33 cellular contexts compared by ENCODE assay signal in the genomic region with DNA sequence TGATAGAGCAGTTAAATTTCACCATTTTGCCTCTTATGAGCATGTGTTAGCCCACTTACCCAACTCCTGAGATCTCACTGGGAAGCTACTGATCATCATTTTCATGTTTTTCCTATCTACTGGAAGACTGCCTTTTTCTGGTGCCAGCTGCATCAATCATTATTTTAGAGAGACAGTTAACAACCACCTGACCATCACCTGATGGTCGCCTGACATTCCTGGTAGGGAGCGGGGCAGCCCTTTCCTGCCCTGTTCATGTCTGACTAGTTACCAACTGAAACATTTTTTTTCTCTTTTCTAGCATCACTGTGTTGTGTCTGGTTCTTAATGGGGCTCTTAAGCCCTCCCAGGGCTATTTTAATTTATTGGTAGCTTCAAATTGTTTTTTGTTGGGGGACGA. TPM values are rescaled to one million over a fixed set of nuclear protein-coding genes. Genes with fewer than 3 reads are reported as not detected.
"Had no signal": no experiment of that assay in that cellular context is flagged by ENCODE, and none has a peak within 500 bp of the region (broad histone marks: within the 10 kb centered on the region; RNA-seq: fewer than 3 reads in every experiment).

No MANE protein-coding gene starts in this region.

- FAIRE-seq: TTC549 had no signal

- H3K4me1 ChIP-seq: ascending aorta, body of pancreas had no signal

- H3K4me3 Mint-ChIP-seq: activated B cell treated with CpG ODN at 0.5 μM for 24 hours; activated CD4-positive, alpha-beta memory T cell treated with anti-CD3 and anti-CD28 coated beads for 36 hours; activated CD4-positive, alpha-beta T cell treated with anti-CD3 and anti-CD28 coated beads, Interleukin-2, amount 10 ng/mL, durations not matched to agents 7 days and 5 days; activated naive CD8-positive, alpha-beta T cell treated with anti-CD3 and anti-CD28 coated beads, Interleukin-2, amount 50 U/mL, for 24 hours; activated T-cell treated with anti-CD3 and anti-CD28 coated beads, Interleukin-2, amount 50 U/mL, for 4 hours; central memory CD8-positive, alpha-beta T cell; T-cell had no signal

- H3K27ac Mint-ChIP-seq: activated B cell treated with CpG ODN at 0.5 μM for 24 hours; activated CD4-positive, alpha-beta memory T cell treated with anti-CD3 and anti-CD28 coated beads for 36 hours; activated naive CD4-positive, alpha-beta T cell treated with anti-CD3 and anti-CD28 coated beads, Interleukin-2, amount 50 U/mL, for 72 hours; activated naive CD8-positive, alpha-beta T cell treated with anti-CD3 and anti-CD28 coated beads, Interleukin-2, amount 50 U/mL, for 24 hours; T-cell had no signal

- DNase-seq: activated B cell treated with CpG ODN at 0.5 μM for 24 hours; activated CD4-positive, alpha-beta memory T cell treated with anti-CD3 and anti-CD28 coated beads for 36 hours; activated CD4-positive, alpha-beta T cell treated with anti-CD3 and anti-CD28 coated beads for 1 hour; activated CD4-positive, alpha-beta T cell treated with anti-CD3 and anti-CD28 coated beads, Interleukin-2, amount 10 ng/mL, durations not matched to agents 7 days and 5 days; activated CD8-positive, alpha-beta memory T cell treated with anti-CD3 and anti-CD28 coated beads for 24 hours; activated effector memory CD4-positive, alpha-beta T cell treated with anti-CD3 and anti-CD28 coated beads, Interleukin-2, amount 50 U/mL, for 16 hours; activated naive CD4-positive, alpha-beta T cell treated with Interleukin-2 at 50 U/mL for 16 hours; activated naive CD8-positive, alpha-beta T cell treated with anti-CD3 and anti-CD28 coated beads, Interleukin-2, amount 50 U/mL, for 24 hours; activated T-cell treated with anti-CD3 and anti-CD28 coated beads, Interleukin-2, amount 50 U/mL, for 4 hours; amniotic stem cell; body of pancreas; KG1; NCI-H1092 treated with DMSO at 0.1 percent for 48 hours; NCI-H1417 treated with DMSO at 0.1 percent for 48 hours; NCI-H187 treated with DMSO at 0.1 percent for 48 hours; NCI-H2081 treated with DMSO at 0.1 percent for 48 hours; NCI-H2171 treated with DMSO at 0.1 percent for 48 hours; NCI-H345; NCI-H510A; NCI-H526 treated with DMSO at 0.1 percent for 48 hours; NCI-H82; Right ventricle myocardium superior; T-cell; T-helper 2 cell; T1000 had no signal

- H3K27ac ChIP-seq: ascending aorta, body of pancreas had no signal

- H3K36me3 ChIP-seq: ascending aorta had no signal

- H3K4me3 ChIP-seq: ascending aorta, body of pancreas had no signal

- ATAC-seq: activated naive CD4-positive, alpha-beta T cell treated with anti-CD3 and anti-CD28 coated beads, Interleukin-2, amount 50 U/mL, for 72 hours; activated naive CD8-positive, alpha-beta T cell treated with anti-CD3 and anti-CD28 coated beads, Interleukin-2, amount 50 U/mL, for 24 hours; activated T-cell treated with anti-CD3 and anti-CD28 coated beads, Interleukin-2, amount 50 U/mL, for 4 hours; body of pancreas; T-cell had no signal

- H3K27me3 ChIP-seq: ascending aorta, body of pancreas had no signal

- H3K4me1 Mint-ChIP-seq: activated B cell treated with CpG ODN at 0.5 μM for 24 hours; activated CD4-positive, alpha-beta T cell treated with anti-CD3 and anti-CD28 coated beads, Interleukin-2, amount 10 ng/mL, durations not matched to agents 7 days and 5 days; activated naive CD8-positive, alpha-beta T cell treated with anti-CD3 and anti-CD28 coated beads, Interleukin-2, amount 50 U/mL, for 24 hours; central memory CD8-positive, alpha-beta T cell had no signal

RNA-seq across cellular contexts. Expression of a gene that starts 24.6 kb away (rescaled TPM):
- total RNA-seq: activated B cell treated with CpG ODN at 0.5 μM for 24 hours; activated CD4-positive, alpha-beta memory T cell treated with anti-CD3 and anti-CD28 coated beads for 36 hours; activated CD4-positive, alpha-beta T cell treated with anti-CD3 and anti-CD28 coated beads, Interleukin-2, amount 10 ng/mL, durations not matched to agents 7 days and 5 days; activated naive CD4-positive, alpha-beta T cell treated with anti-CD3 and anti-CD28 coated beads, Interleukin-2, amount 50 U/mL, for 72 hours; activated T-cell treated with anti-CD3 and anti-CD28 coated beads, Interleukin-2, amount 50 U/mL, for 4 hours; ascending aorta; body of pancreas; LHCN-M2; MCF 10A; OCI-LY7; Right ventricle myocardium superior; RPMI7951; T-cell had no signal
